15 cellular contexts compared by ENCODE assay signal in genomic region chr16:70553175-70553574, GRCh38. TPM values are rescaled to one million over a fixed set of nuclear protein-coding genes. Genes with fewer than 3 reads are reported as not detected.
DNase-seq lines count a peak whose midpoint lies in the region; ATAC-seq and TF ChIP-seq lines count a peak whose summit lies in the region.
"Had no signal": no experiment of that assay in that cellular context is flagged by ENCODE, and none has a peak within 500 bp of the region (broad histone marks: within the 10 kb centered on the region; RNA-seq: fewer than 3 reads in every experiment).

No MANE protein-coding gene starts in this region.

- ATAC-seq in HG02973 (IDR thresholded peaks at IDR 0.05; ENCODE audit: unreplicated experiment): no peak

- POLR2A ChIA-PET in AG04450 (lab: Yijun Ruan, JAX): interaction anchor here (0.8 to 2.4 kb wide), 5 partner anchors 8 to 173 kb away, joined by 3 to 22 read pairs (median 4); no protein-coding TSS in a partner anchor

- in situ Hi-C loops in astrocyte of the spinal cord (cut with HindIII; ENCODE audit: low sequenced_read_pairs): no loop called here

- peak overlapping the region; percentile 94 for H3K27ac ChIP-seq in AG04450 (ENCODE audit: low read depth, low read length)

- no peaks in the 10 kb centered on the region for H3K4me1 Mint-ChIP-seq in glutamatergic neuron (ENCODE audit: low read depth, unreplicated experiment)

- CTCF ChIA-PET in AG04450 (lab: Charles Lee): interaction anchor here (1.7 to 3.9 kb wide), 4 partner anchors 23 to 218 kb away, joined by 6 to 15 read pairs (median 8); no protein-coding TSS in a partner anchor

- H3K9me3 ChIP-seq in AG04450 (ENCODE audit: control insufficient read depth, insufficient read depth, low read length): no peaks in the 10 kb centered on the region
- H3K9me3 ChIP-seq: HAP-1 had no signal

- no peaks in the 10 kb centered on the region for H3K27me3 Mint-ChIP-seq in glutamatergic neuron (ENCODE audit: unreplicated experiment)

- no peak overlapping the region for H3K4me3 ChIP-seq in AG04450 (ENCODE audit: low read depth, low read length)
- no peak overlapping the region for H3K4me3 ChIP-seq in astrocyte of the spinal cord (ENCODE audit: low read depth, low read length)
- H3K4me3 ChIP-seq: HAP-1 had no signal

- peaks cover 3% of the 10 kb centered on the region for H3K9me3 Mint-ChIP-seq in glutamatergic neuron (ENCODE audit: unreplicated experiment)

- TF ChIP-seq CTCF in AG04450 (IDR thresholded peaks at IDR 0.05; ENCODE audit: low read depth, low read length) (no peak), astrocyte of the spinal cord (IDR thresholded peaks at IDR 0.05; ENCODE audit: low read depth, low read length) (no peak), glutamatergic neuron (IDR thresholded peaks at IDR 0.05; ENCODE audit: partially characterized antibody, unreplicated experiment) (no peak)

- no peaks in the 10 kb centered on the region for H3K27me3 ChIP-seq in AG04450 (ENCODE audit: control insufficient read depth, insufficient read depth, low read length)

- H3K4me3 Mint-ChIP-seq in glutamatergic neuron (ENCODE audit: unreplicated experiment): no peak overlapping the region

- DNase-seq in AG04450 (ENCODE audit: low read depth, low spot score) (no peak), GM03348 (ENCODE audit: low spot score) (peak; percentile 52), astrocyte of the spinal cord (ENCODE audit: low read depth, low spot score) (peak; percentile 37), glutamatergic neuron (no peak), SIG-M5 treated with dmso at 0.1 percent for 504 hours (lab: John Stamatoyannopoulos, UW; ENCODE audit: unreplicated experiment) (no peak), NCI-H1092 (lab: John Stamatoyannopoulos, UW) (no peak), NCI-H526 treated with DMSO at 0.1 percent for 48 hours (lab: John Stamatoyannopoulos, UW) (no peak)
- DNase-seq: anterior cingulate cortex, C1 segment of cervical spinal cord, NCI-H1417 treated with DMSO at 0.1 percent for 48 hours, NCI-H774, Right ventricle myocardium superior, substantia nigra had no signal

- H3K27ac Mint-ChIP-seq in glutamatergic neuron (ENCODE audit: unreplicated experiment): peak overlapping the region; percentile 28

- H3K36me3 Mint-ChIP-seq in glutamatergic neuron (ENCODE audit: unreplicated experiment): no peaks in the 10 kb centered on the region

RNA-seq across cellular contexts. Expression of gene SF3B3, which starts 29.6 kb away (rescaled TPM):
- polyA plus RNA-seq in AG04450 (2011; rRNA removed): 139 and 169 TPM in 2 replicates
- 200 and 213 TPM in 2 replicates for polyA minus RNA-seq in AG04450 (2011; rRNA and poly(A)+ RNA removed)
- total RNA-seq in glutamatergic neuron (ENCODE audit: unreplicated experiment): 278 TPM

RNA-seq across cellular contexts. Expression of gene COG4, which starts 29.8 kb away (rescaled TPM):
- 50.6 and 51.8 TPM in 2 replicates for polyA plus RNA-seq in AG04450 (2011; rRNA removed)
- polyA minus RNA-seq in AG04450 (2011; rRNA and poly(A)+ RNA removed): 54.6 and 72.7 TPM in 2 replicates
- 70.8 TPM for total RNA-seq in glutamatergic neuron (ENCODE audit: unreplicated experiment)

Comparison
In these comparisons a context has a peak if more than half of its experiments do, and no peak if none do; other contexts are left out.
1. DNase-seq: peak in GM03348 (single experiment) and astrocyte of the spinal cord (single experiment); none in AG04450 (single experiment), glutamatergic neuron (single experiment), SIG-M5 treated with dmso at 0.1 percent for 504 hours (single experiment), NCI-H1092 (single experiment) and NCI-H526 treated with DMSO at 0.1 percent for 48 hours (single experiment).